1 cellular context compared by ENCODE assay signal in the genomic region with DNA sequence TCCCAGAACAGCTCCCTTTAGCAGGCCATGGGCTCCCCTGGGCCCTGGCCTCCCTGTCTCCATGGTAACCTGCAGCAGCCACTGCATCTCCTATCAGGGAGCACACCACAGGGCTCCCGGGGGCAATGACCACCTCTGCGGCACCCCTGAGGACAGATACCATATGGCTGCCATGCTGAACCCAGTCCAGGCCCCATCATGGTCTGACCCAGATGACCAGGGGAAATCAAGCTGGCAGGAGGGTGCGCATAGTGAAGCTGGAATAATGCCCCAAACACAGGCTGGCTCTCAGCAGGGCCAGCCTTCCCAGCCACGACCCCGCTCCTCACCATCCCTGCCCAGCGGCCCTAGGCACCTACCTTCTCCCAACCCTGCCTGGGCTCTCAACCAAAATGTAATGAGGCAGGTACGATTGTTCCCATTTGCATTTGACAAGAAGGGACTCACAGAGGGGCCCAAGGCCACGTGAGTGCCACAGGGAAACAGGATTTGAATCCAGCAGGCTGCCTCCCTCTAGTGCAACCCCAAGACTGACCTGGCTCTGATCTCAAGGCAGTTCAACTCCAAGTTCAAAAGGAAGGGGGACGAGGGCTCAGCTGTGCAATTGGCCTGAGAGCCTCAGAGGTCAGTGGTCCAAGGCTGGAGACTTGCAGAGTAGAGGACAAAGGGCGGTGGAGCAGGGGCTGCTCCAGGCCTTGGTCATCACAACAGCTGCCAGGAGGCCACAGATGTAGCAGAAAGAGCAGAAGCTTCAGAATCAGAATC.
A peak's percentile ranks its signal among the peaks of the same experiment; 100 is the strongest.
TF ChIP-seq lines count a peak whose summit lies in the region.

No MANE protein-coding gene starts in this region.

TF ChIP-seq in HepG2, 621 proteins besides CTCF, POLR2A, EP300 and RAD21 (continued from another document):
- TF ChIP-seq, protein P1, sequence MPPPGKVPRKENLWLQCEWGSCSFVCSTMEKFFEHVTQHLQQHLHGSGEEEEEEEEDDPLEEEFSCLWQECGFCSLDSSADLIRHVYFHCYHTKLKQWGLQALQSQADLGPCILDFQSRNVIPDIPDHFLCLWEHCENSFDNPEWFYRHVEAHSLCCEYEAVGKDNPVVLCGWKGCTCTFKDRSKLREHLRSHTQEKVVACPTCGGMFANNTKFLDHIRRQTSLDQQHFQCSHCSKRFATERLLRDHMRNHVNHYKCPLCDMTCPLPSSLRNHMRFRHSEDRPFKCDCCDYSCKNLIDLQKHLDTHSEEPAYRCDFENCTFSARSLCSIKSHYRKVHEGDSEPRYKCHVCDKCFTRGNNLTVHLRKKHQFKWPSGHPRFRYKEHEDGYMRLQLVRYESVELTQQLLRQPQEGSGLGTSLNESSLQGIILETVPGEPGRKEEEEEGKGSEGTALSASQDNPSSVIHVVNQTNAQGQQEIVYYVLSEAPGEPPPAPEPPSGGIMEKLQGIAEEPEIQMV (CRISPR knock-in tag; IDR thresholded peaks at IDR 0.05; ENCODE audit: low read depth), result no peak
- TF ChIP-seq ZBTB39 (CRISPR knock-in tag; IDR thresholded peaks at IDR 0.05), result no peak
- TF ChIP-seq ZNF792 (CRISPR knock-in tag; IDR thresholded peaks at IDR 0.05), result no peak
- TF ChIP-seq AKAP8 (CRISPR knock-in tag; IDR thresholded peaks at IDR 0.05), result no peak
- no peak for TF ChIP-seq ZNF580 (CRISPR knock-in tag; IDR thresholded peaks at IDR 0.05; ENCODE audit: borderline replicate concordance, low read depth)
- no peak for TF ChIP-seq MED13 (CRISPR knock-in tag; IDR thresholded peaks at IDR 0.05)
- TF ChIP-seq RFXANK (CRISPR knock-in tag; IDR thresholded peaks at IDR 0.05), result no peak
- no peak for TF ChIP-seq RBM39 (IDR thresholded peaks at IDR 0.05; ENCODE audit: low read depth, low read length, poor library complexity, severe bottlenecking)
- TF ChIP-seq PAX8 (CRISPR knock-in tag; IDR thresholded peaks at IDR 0.05; ENCODE audit: borderline replicate concordance), result no peak
- TF ChIP-seq NFYB (CRISPR knock-in tag; IDR thresholded peaks at IDR 0.05), result no peak
- 0 out of 2 replicates have a peak, but pooled peaks have one; percentile 17 for TF ChIP-seq HDAC1 (CRISPR knock-in tag; IDR thresholded peaks at IDR 0.05)
- no peak for TF ChIP-seq NR3C1 (CRISPR knock-in tag; IDR thresholded peaks at IDR 0.05)
- no peak for TF ChIP-seq CREB3 (CRISPR knock-in tag; IDR thresholded peaks at IDR 0.05)
- TF ChIP-seq PAF1 (CRISPR knock-in tag; IDR thresholded peaks at IDR 0.05), result no peak
- TF ChIP-seq TCF7 (IDR thresholded peaks at IDR 0.05; ENCODE audit: low read depth), result no peak
- TF ChIP-seq ZBTB3 (CRISPR knock-in tag; IDR thresholded peaks at IDR 0.05; ENCODE audit: borderline replicate concordance, low read depth), result no peak
